Comparison of ENCODE assay signal across 18 cellular contexts in the genomic region with DNA sequence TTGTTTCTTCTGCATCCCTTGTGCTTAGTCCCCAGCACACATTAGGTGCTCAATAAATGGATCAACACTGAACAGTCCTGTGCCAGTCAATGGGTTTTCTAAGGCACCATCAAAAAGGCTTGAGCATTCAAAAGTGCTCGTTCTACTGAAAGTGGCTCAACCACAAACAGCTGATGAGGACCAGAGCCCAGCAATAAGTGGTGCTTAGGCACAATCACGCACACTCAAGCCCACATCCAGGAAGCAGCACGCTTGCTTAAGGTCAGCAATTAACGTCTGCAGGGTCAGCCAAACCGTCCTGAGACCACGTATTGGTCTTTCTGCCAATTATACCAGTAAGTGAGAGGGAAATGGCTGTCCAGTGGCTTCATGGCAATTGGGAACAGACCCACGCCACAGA. TPM values are rescaled to one million over a fixed set of nuclear protein-coding genes. Genes with fewer than 3 reads are reported as not detected.
DNase-seq lines count a peak whose midpoint lies in the region; ATAC-seq and TF ChIP-seq lines count a peak whose summit lies in the region.
"Had no signal": no experiment of that assay in that cellular context is flagged by ENCODE, and none has a peak within 500 bp of the region (broad histone marks: within the 10 kb centered on the region; RNA-seq: fewer than 3 reads in every experiment).

No MANE protein-coding gene starts in this region.

- peak; percentile 75 to 84 for ATAC-seq in lower lobe of right lung
- ATAC-seq in HG02571 (IDR thresholded peaks at IDR 0.05; ENCODE audit: unreplicated experiment): no peak
- ATAC-seq: HepG2, T-helper 17 cell had no signal

- no peak overlapping the region for H3K4me3 ChIP-seq in lower lobe of right lung

- intact Hi-C loops in lower lobe of right lung (cut with DNase I): no loop called here

- no peaks in the 10 kb centered on the region for H3K4me1 ChIP-seq in lower lobe of right lung

- H3K36me3 ChIP-seq in lower lobe of right lung: no peaks in the 10 kb centered on the region

- H3K9me3 ChIP-seq in lower lobe of right lung: no peaks in the 10 kb centered on the region

- no peak overlapping the region for H3K27ac ChIP-seq in lower lobe of right lung
- H3K27ac ChIP-seq: C4-2B had no signal

- H3K27me3 ChIP-seq in lower lobe of right lung (ENCODE audit: low read depth): peaks cover 2% of the 10 kb centered on the region

- DNase-seq in DMS79 (lab: John Stamatoyannopoulos, UW): peak; percentile 98
- DNase-seq in NCI-H187 treated with DMSO at 0.1 percent for 48 hours (lab: John Stamatoyannopoulos, UW): peak; percentile 25
- DNase-seq in NCI-H69 (lab: John Stamatoyannopoulos, UW): peak; percentile 64
- peak; percentile 62 for DNase-seq in lower lobe of right lung
- no peak for DNase-seq in DMS153 treated with DMSO at 0.1 percent for 48 hours (lab: John Stamatoyannopoulos, UW; ENCODE audit: unreplicated experiment)
- DNase-seq in activated gamma-delta T cell treated with Interleukin-2 at 50 U/mL for 16 hours: no peak
- DNase-seq: DMS 273 treated with DMSO at 0.1 percent for 48 hours, EL, KG1, NCI-H1048, NCI-H1694 treated with DMSO at 0.1 percent for 48 hours, NCI-H226, NCI-H82, T-helper 17 cell had no signal

- TF ChIP-seq CTCF in lower lobe of right lung (IDR thresholded peaks at IDR 0.05): no peak

RNA-seq across cellular contexts. Expression of gene PRIMA1, which starts 56.5 kb away (rescaled TPM):
- 3.0 TPM for total RNA-seq in lower lobe of right lung
- total RNA-seq: OCI-LY7, T-helper 17 cell had no signal

Comparison
In these comparisons a context has a peak if more than half of its experiments do, and no peak if none do; other contexts are left out.
1. DNase-seq: peak in DMS79 (single experiment), NCI-H187 treated with DMSO at 0.1 percent for 48 hours (single experiment), NCI-H69 (single experiment) and lower lobe of right lung (single experiment); none in DMS153 treated with DMSO at 0.1 percent for 48 hours (single experiment) and activated gamma-delta T cell treated with Interleukin-2 at 50 U/mL for 16 hours (single experiment).